Comparison of ENCODE assay signal across 14 cellular contexts in the genomic region with DNA sequence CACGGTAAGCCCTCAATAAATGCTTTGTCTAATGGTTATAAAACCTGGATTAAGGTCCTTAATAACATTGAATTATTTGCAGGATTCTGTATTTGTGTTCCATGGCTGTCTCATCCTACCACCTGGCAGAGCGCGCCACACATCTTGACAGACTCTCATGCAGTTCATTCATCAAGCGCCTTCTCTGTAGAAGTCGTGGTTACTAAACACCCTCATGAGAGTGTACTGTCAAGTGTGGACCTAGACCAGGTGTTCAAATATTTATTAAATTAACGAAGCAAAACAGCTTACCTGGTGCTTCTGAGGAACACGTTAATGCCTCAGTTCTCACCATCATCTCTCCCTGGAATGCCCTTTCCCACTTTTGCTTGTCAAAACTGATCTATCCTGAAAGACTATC.
"Had no signal": no experiment of that assay in that cellular context is flagged by ENCODE, and none has a peak within 500 bp of the region (broad histone marks: within the 10 kb centered on the region; RNA-seq: fewer than 3 reads in every experiment).

No MANE protein-coding gene starts in this region.

- DNase-seq: activated CD4-positive, alpha-beta T cell treated with anti-CD3 and anti-CD28 coated beads for 1 hour; activated CD8-positive, alpha-beta memory T cell treated with anti-CD3 and anti-CD28 coated beads for 24 hours; activated CD8-positive, alpha-beta memory T cell treated with anti-CD3 and anti-CD28 coated beads, Interleukin-2, amount 50 U/mL, for 4 hours; activated T-cell treated with anti-CD3 and anti-CD28 coated beads, Interleukin-2, amount 50 U/mL, for 24 hours; brain microvascular endothelial cell; caudate nucleus; effector memory CD4-positive, alpha-beta T cell; foreskin keratinocyte; left ventricle myocardium inferior; naive thymus-derived CD8-positive, alpha-beta T cell; stimulated activated CD4-positive, alpha-beta T cell treated with anti-CD3 and anti-CD28 coated beads, Interleukin-2, amount 100 ng/mL, for 48 hours; stimulated activated CD8-positive, alpha-beta memory T cell treated with anti-CD3 and anti-CD28 coated beads, Interleukin-4, amount 100 ng/mL, for 48 hours; stimulated activated naive B cell treated with anti-CD40 and anti-IgM and Interleukin-4, amounts not matched to agents 10 μg/mL and 1 μg/mL and 100 μg/mL, for 72 hours; testis had no signal
